In the genomic region with DNA sequence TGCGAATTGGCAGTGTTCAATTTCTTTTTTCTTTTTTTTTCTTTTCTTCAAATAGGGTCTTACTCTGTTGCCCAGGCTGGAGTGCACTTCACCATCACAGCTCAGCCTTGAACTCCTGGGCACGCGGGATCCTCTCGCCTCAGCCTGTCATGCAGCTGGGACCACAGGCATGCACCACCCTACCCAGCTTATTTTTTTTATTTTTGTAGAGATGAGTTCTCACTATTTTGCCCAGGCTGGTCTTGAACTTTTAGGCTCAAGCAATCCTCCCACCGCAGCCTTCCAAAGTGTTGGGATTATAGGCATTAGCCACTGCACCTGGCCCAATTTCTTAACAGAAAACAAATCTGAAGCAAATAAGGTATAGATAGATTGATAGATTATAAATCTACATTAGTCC, we compare ENCODE assay signal across 1 cellular context.
TF ChIP-seq lines count a peak whose summit lies in the region.

No MANE protein-coding gene starts in this region.

TF ChIP-seq in K562, 482 proteins besides CTCF, POLR2A, EP300 and RAD21 (continued from another document):
- TF ChIP-seq, protein P1, sequence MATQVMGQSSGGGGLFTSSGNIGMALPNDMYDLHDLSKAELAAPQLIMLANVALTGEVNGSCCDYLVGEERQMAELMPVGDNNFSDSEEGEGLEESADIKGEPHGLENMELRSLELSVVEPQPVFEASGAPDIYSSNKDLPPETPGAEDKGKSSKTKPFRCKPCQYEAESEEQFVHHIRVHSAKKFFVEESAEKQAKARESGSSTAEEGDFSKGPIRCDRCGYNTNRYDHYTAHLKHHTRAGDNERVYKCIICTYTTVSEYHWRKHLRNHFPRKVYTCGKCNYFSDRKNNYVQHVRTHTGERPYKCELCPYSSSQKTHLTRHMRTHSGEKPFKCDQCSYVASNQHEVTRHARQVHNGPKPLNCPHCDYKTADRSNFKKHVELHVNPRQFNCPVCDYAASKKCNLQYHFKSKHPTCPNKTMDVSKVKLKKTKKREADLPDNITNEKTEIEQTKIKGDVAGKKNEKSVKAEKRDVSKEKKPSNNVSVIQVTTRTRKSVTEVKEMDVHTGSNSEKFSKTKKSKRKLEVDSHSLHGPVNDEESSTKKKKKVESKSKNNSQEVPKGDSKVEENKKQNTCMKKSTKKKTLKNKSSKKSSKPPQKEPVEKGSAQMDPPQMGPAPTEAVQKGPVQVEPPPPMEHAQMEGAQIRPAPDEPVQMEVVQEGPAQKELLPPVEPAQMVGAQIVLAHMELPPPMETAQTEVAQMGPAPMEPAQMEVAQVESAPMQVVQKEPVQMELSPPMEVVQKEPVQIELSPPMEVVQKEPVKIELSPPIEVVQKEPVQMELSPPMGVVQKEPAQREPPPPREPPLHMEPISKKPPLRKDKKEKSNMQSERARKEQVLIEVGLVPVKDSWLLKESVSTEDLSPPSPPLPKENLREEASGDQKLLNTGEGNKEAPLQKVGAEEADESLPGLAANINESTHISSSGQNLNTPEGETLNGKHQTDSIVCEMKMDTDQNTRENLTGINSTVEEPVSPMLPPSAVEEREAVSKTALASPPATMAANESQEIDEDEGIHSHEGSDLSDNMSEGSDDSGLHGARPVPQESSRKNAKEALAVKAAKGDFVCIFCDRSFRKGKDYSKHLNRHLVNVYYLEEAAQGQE (CRISPR knock-in tag; IDR thresholded peaks at IDR 0.05; ENCODE audit: low read depth): no peak
- TF ChIP-seq ZNF121 (CRISPR knock-in tag; conservative IDR thresholded peaks at IDR 0.05): 0 out of 2 replicates have a peak, but pooled peaks have one; percentile 8
